ENCODE assay signal across 9 cellular contexts in the genomic region with DNA sequence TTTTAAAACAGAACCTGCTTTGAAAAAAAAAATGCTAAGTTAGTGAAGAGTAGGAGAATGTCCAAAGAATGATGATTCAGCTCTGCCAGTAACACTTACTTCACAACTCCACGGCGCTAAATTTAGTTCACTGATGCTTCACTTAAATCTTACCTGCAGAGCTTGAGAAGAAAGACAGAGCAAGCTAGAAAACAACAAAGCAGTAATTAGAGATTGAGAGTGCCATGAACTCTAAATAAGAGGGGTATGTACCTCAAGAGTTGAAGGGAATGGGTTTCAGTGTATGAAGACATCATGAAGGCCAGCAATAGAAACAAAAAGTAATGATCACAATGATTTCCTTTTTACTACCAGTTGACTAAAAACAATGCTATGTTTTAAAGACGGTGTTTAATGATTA. TPM values are rescaled to one million over a fixed set of nuclear protein-coding genes. Genes with fewer than 3 reads are reported as not detected.
A peak's percentile ranks its signal among the peaks of the same experiment; 100 is the strongest.
DNase-seq lines count a peak whose midpoint lies in the region; ATAC-seq, FAIRE-seq and TF ChIP-seq lines count a peak whose summit lies in the region.
"Had no signal": no experiment of that assay in that cellular context is flagged by ENCODE, and none has a peak within 500 bp of the region (broad histone marks: within the 10 kb centered on the region; RNA-seq: fewer than 3 reads in every experiment).

No MANE protein-coding gene starts in this region.

- ATAC-seq in GM18520 (IDR thresholded peaks at IDR 0.05; ENCODE audit: unreplicated experiment) (peak; percentile 62), GM21619 (IDR thresholded peaks at IDR 0.05; ENCODE audit: unreplicated experiment) (peak; percentile 93), HG03571 (IDR thresholded peaks at IDR 0.05; ENCODE audit: unreplicated experiment) (peak; percentile 75), gastroesophageal sphincter (no peak), sciatic nerve (no peak)

- peak overlapping the region in 2 of 4 donors; percentile 53 to 61 for H3K27ac ChIP-seq in sigmoid colon
- no peak overlapping the region for H3K27ac ChIP-seq in gastroesophageal sphincter

- H3K36me3 ChIP-seq in sigmoid colon (peaks cover 4 to 76% (median 12%) of the 10 kb centered on the region in 4 donors), gastroesophageal sphincter (peaks cover 0 to 83% of the 10 kb centered on the region in 2 donors)

- H3K9me3 ChIP-seq in sigmoid colon (no peaks in the 10 kb centered on the region), gastroesophageal sphincter (no peaks in the 10 kb centered on the region)
- H3K9me3 ChIP-seq: transverse colon had no signal

- TF ChIP-seq EP300 in sigmoid colon (IDR thresholded peaks at IDR 0.05) = no peak
- no peak for TF ChIP-seq EP300 in gastroesophageal sphincter (IDR thresholded peaks at IDR 0.05)

- peak; percentile 38 for FAIRE-seq in islet of Langerhans (lab: Jason Lieb, UNC)

- TF ChIP-seq CTCF in sigmoid colon (IDR thresholded peaks at IDR 0.05) = no peak
- no peak for TF ChIP-seq CTCF in gastroesophageal sphincter (IDR thresholded peaks at IDR 0.05)

- intact Hi-C loops in sigmoid colon (cut with DNase I) (no loop called here), sciatic nerve (cut with DNase I) (no loop called here)

- H3K27me3 ChIP-seq in sigmoid colon (no peaks in the 10 kb centered on the region), gastroesophageal sphincter (no peaks in the 10 kb centered on the region)
- H3K27me3 ChIP-seq: transverse colon had no signal

- TF ChIP-seq POLR2A in sigmoid colon (IDR thresholded peaks at IDR 0.05) (no peak), gastroesophageal sphincter (IDR thresholded peaks at IDR 0.05) (no peak)

- no peak for DNase-seq in sigmoid colon
- no peak for DNase-seq in sciatic nerve (ENCODE audit: low spot score)
- no peak for DNase-seq in DMS79 treated with DMSO at 0.1 percent for 48 hours (lab: John Stamatoyannopoulos, UW)
- DNase-seq: transverse colon had no signal

- 89 to 94% methylated on average over 3 of the region's 3 CpGs for WGBS in sigmoid colon, 2 donors
- 35 to 63% methylated on average over 3 of the region's 3 CpGs for WGBS in gastroesophageal sphincter (ENCODE audit: low coverage in 1 of 2), 2 donors

- H3K4me3 ChIP-seq in sigmoid colon = no peak overlapping the region
- no peak overlapping the region for H3K4me3 ChIP-seq in gastroesophageal sphincter
- H3K4me3 ChIP-seq: transverse colon had no signal

- H3K4me1 ChIP-seq in sigmoid colon (peaks cover 0 to 16% (median 4%) of the 10 kb centered on the region in 4 donors), gastroesophageal sphincter (peaks cover 0 to 10% (median 0%) of the 10 kb centered on the region in 3 donors)

RNA-seq across cellular contexts. Expression of gene EPRS1, which starts 32.8 kb away (rescaled TPM):
- total RNA-seq in sigmoid colon = 10 to 100 TPM; 30.5 to 51.0 (median 47.9) TPM
- 10 to 100 TPM; 10.8 to 57.5 (median 13.2) TPM for polyA plus RNA-seq in sigmoid colon
- total RNA-seq in gastroesophageal sphincter = 10 to 100 TPM; 39.2 to 51.6 (median 42.0) TPM
- 85.9 TPM for total RNA-seq in sciatic nerve

Comparison
In these comparisons a context has a peak if more than half of its experiments do, and no peak if none do; other contexts are left out.
1. ATAC-seq: peak in GM18520 (single experiment), GM21619 (single experiment) and HG03571 (single experiment); none in gastroesophageal sphincter (single experiment) and sciatic nerve (single experiment).